ENCODE assay signal across 13 cellular contexts in the genomic region with DNA sequence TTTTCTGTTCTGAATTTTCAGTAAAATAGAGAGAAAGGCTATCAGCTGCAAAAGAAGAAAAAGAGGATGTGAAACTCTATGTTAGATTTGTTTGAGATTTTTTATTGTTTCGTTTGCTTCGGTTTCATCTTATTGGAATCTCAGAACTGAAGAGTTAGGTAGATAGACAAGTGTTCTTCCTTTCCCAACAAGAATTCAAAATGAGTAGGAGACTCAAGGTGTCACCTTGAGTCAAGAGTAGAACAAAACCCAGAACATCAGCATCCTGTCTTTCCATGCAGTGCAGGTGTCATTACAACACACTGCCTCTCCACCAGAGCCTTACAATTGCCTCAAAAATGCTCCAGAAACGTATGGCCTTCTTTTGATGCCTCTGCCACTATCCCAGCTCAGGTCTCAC. TPM values are rescaled to one million over a fixed set of nuclear protein-coding genes. Genes with fewer than 3 reads are reported as not detected.
DNase-seq lines count a peak whose midpoint lies in the region; ATAC-seq, FAIRE-seq and TF ChIP-seq lines count a peak whose summit lies in the region.
"Had no signal": no experiment of that assay in that cellular context is flagged by ENCODE, and none has a peak within 500 bp of the region (broad histone marks: within the 10 kb centered on the region; RNA-seq: fewer than 3 reads in every experiment).

No MANE protein-coding gene starts in this region.

- FAIRE-seq in pancreas (lab: Jason Lieb, UNC): no peak

- intact Hi-C loops in pancreas (cut with DNase I): no loop called here

- H3K4me3 Mint-ChIP-seq in WTC11: no peak overlapping the region
- H3K4me3 Mint-ChIP-seq in type B pancreatic cell: no peak overlapping the region
- H3K4me3 Mint-ChIP-seq: activated CD4-positive, alpha-beta memory T cell treated with anti-CD3 and anti-CD28 coated beads for 36 hours; nephron had no signal

- DNase-seq in GM10248 (ENCODE audit: extremely low spot score) (peak; percentile 37), WTC11 (ENCODE audit: low spot score) (no peak), type B pancreatic cell (ENCODE audit: extremely low spot score, unreplicated experiment) (no peak), activated T-cell treated with anti-CD3 and anti-CD28 coated beads for 4 hours (no peak), pancreas (no peak)
- DNase-seq: activated CD4-positive, alpha-beta memory T cell treated with anti-CD3 and anti-CD28 coated beads for 36 hours; effector memory CD4-positive, alpha-beta T cell; NCI-H510A treated with DMSO at 0.1 percent for 48 hours; SK-N-SH had no signal

- POLR2A ChIA-PET in GM10248 (lab: Yijun Ruan, JAX) (no interaction called here), WTC11 (lab: Charles Lee) (no interaction called here)

- H3K4me1 Mint-ChIP-seq in WTC11: peaks cover 3% of the 10 kb centered on the region
- no peaks in the 10 kb centered on the region for H3K4me1 Mint-ChIP-seq in type B pancreatic cell (ENCODE audit: unreplicated experiment)
- H3K4me1 Mint-ChIP-seq: nephron had no signal

- H3K4me3 ChIP-seq in pancreas: no peak overlapping the region

- H3K27me3 ChIP-seq in pancreas: no peaks in the 10 kb centered on the region

- H3K27ac Mint-ChIP-seq in WTC11 (no peak overlapping the region), type B pancreatic cell (no peak overlapping the region)
- H3K27ac Mint-ChIP-seq: activated CD4-positive, alpha-beta memory T cell treated with anti-CD3 and anti-CD28 coated beads for 36 hours; nephron had no signal

- H3K4me1 ChIP-seq in pancreas: peaks cover 0 to 3% (median 0%) of the 10 kb centered on the region in 3 donors

- no peaks in the 10 kb centered on the region for H3K9me3 ChIP-seq in pancreas
- H3K9me3 ChIP-seq: SK-N-SH had no signal

- 93 to 97% methylated on average over 3 of the region's 3 CpGs for WGBS in pancreas, 2 donors

- peaks cover 31% of the 10 kb centered on the region for H3K36me3 Mint-ChIP-seq in WTC11
- H3K36me3 Mint-ChIP-seq in type B pancreatic cell: peaks cover 31% of the 10 kb centered on the region

- H3K27me3 Mint-ChIP-seq in WTC11 (ENCODE audit: low read depth) (no peaks in the 10 kb centered on the region), type B pancreatic cell (no peaks in the 10 kb centered on the region)
- H3K27me3 Mint-ChIP-seq: activated CD4-positive, alpha-beta memory T cell treated with anti-CD3 and anti-CD28 coated beads for 36 hours had no signal

- H3K9me3 Mint-ChIP-seq in WTC11 (peaks cover 14% of the 10 kb centered on the region), type B pancreatic cell (no peaks in the 10 kb centered on the region)
- H3K9me3 Mint-ChIP-seq: activated CD4-positive, alpha-beta memory T cell treated with anti-CD3 and anti-CD28 coated beads for 36 hours had no signal

- TF ChIP-seq CTCF in GM10248 (IDR thresholded peaks at IDR 0.05; ENCODE audit: control extremely low read depth, extremely low read depth, low read depth, missing control alignments) (no peak), WTC11 (IDR thresholded peaks at IDR 0.05) (no peak), type B pancreatic cell (conservative IDR thresholded peaks at IDR 0.05) (no peak), pancreas (IDR thresholded peaks at IDR 0.05) (no peak)

- CTCF ChIA-PET in GM10248 (lab: Yijun Ruan, JAX): no interaction called here
- CTCF ChIA-PET in WTC11 (lab: Charles Lee): no interaction called here

- no peak overlapping the region for H3K27ac ChIP-seq in pancreas

- H3K36me3 ChIP-seq in pancreas: no peaks in the 10 kb centered on the region

- ATAC-seq in GM19328 (IDR thresholded peaks at IDR 0.05; ENCODE audit: unreplicated experiment) (peak; percentile 72), HG02798 (IDR thresholded peaks at IDR 0.05; ENCODE audit: poor library complexity, unreplicated experiment) (peak; percentile 71), HG03565 (IDR thresholded peaks at IDR 0.05; ENCODE audit: unreplicated experiment) (peak; percentile 78), WTC11 (no peak), pancreas (no peak)

TF ChIP-seq in WTC11, 78 proteins besides CTCF, POLR2A, EP300 and RAD21:
- no peak for TF ChIP-seq SMAD4 (CRISPR knock-in tag; IDR thresholded peaks at IDR 0.05)
- TF ChIP-seq JAZF1 (CRISPR knock-in tag; IDR thresholded peaks at IDR 0.05): no peak
- TF ChIP-seq CREB1 (CRISPR knock-in tag; IDR thresholded peaks at IDR 0.05): no peak
TF ChIP-seq in WTC11: peak in this region for 0.

RNA-seq across cellular contexts. Expression of gene NBAS, which starts 21.1 kb away (rescaled TPM):
- total RNA-seq in WTC11 (2021) (32.3 to 42.6 TPM (median 41.4 TPM) in 3 replicates), type B pancreatic cell (ENCODE audit: low replicate concordance) (44.3 and 53.5 TPM in 2 replicates), pancreas (10 to 100 TPM; 26.6 to 36.7 (median 31.1) TPM)
- polyA plus RNA-seq in pancreas: 10 to 100 TPM; 29.1 to 33.2 TPM

RNA-seq across cellular contexts. Expression of gene DDX1, which starts 51.7 kb away (rescaled TPM):
- total RNA-seq in WTC11 (2021) (103 to 115 TPM (median 104 TPM) in 3 replicates), type B pancreatic cell (ENCODE audit: low replicate concordance) (97.3 and 111 TPM in 2 replicates), pancreas (10 to 100 TPM; 31.8 to 55.1 (median 43.1) TPM)
- polyA plus RNA-seq in pancreas: 10 to 100 TPM; 25.5 to 52.6 TPM

Comparison
In these comparisons a context has a peak if more than half of its experiments do, and no peak if none do; other contexts are left out.
1. ATAC-seq: peak in GM19328 (single experiment), HG02798 (single experiment) and HG03565 (single experiment); none in WTC11 (single experiment) and pancreas (0 of 4).